1 cellular context compared by ENCODE assay signal in genomic region chr5:11903121-11903613, GRCh38.
A peak's percentile ranks its signal among the peaks of the same experiment; 100 is the strongest.
TF ChIP-seq lines count a peak whose summit lies in the region.

No MANE protein-coding gene starts in this region.

TF ChIP-seq in GM23338, 12 proteins besides CTCF, POLR2A, EP300 and RAD21 (continued from another document):
- TF ChIP-seq ZNF462 (CRISPR knock-in tag; IDR thresholded peaks at IDR 0.05) (no peak), CREB1 (CRISPR knock-in tag; IDR thresholded peaks at IDR 0.05; ENCODE audit: low read depth) (no peak), REST (IDR thresholded peaks at IDR 0.05; ENCODE audit: unreplicated experiment) (no peak), EZH2 (IDR thresholded peaks at IDR 0.05; ENCODE audit: low read depth, unreplicated experiment) (peak; percentile 47), ETS1 (IDR thresholded peaks at IDR 0.05) (no peak)
